Comparison of ENCODE assay signal across 18 cellular contexts in the genomic region with DNA sequence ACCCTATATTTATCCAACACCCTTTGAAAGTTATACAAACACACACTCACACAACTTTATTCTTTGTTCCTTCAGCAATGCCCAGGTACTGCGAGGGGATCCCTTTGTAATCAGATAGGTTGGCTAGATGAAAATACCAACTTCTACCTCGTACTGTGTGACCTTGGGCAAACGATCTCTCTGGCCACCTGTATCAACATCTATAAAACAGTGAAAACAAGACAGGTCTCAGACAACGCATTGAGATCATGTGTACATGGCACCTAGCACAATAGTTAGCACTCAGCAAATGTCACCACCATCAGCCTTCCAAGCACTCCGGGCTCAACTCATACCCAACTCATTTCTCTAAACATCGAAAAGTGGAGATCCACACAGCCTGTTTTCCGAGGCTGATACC.
DNase-seq lines count a peak whose midpoint lies in the region; ATAC-seq and TF ChIP-seq lines count a peak whose summit lies in the region.
"Had no signal": no experiment of that assay in that cellular context is flagged by ENCODE, and none has a peak within 500 bp of the region (broad histone marks: within the 10 kb centered on the region; RNA-seq: fewer than 3 reads in every experiment).

No MANE protein-coding gene starts in this region.

- H3K27ac ChIP-seq in coronary artery (peak overlapping the region; percentile 87 to 90), trophoblast cell (ENCODE audit: low read depth, low read length) (no peak overlapping the region), vagina (peak overlapping the region; percentile 78)
- H3K27ac ChIP-seq: lower lobe of right lung had no signal

- H3K4me3 Mint-ChIP-seq in stimulated activated naive CD8-positive, alpha-beta T cell treated with anti-CD3 and anti-CD28 coated beads, Interleukin-15, Interleukin-2, amounts not matched to agents 100 ng/mL and 50 ng/mL, for 24 hours: no peak overlapping the region
- H3K4me3 Mint-ChIP-seq in stimulated activated naive CD8-positive, alpha-beta T cell treated with anti-CD3 and anti-CD28 coated beads, Interleukin-15, amount 100 ng/mL, for 72 hours: no peak overlapping the region
- H3K4me3 Mint-ChIP-seq: CD8-positive, alpha-beta T cell; central memory CD8-positive, alpha-beta T cell; HFFc6; naive thymus-derived CD8-positive, alpha-beta T cell had no signal

- H3K36me3 ChIP-seq in trophoblast cell (ENCODE audit: control insufficient read depth in 1 of 2, insufficient read depth in 2 of 2, low read length in 2 of 2) (no peaks in the 10 kb centered on the region), vagina (no peaks in the 10 kb centered on the region), HAP-1 (replicated peaks) (no peaks in the 10 kb centered on the region)
- H3K36me3 ChIP-seq: lower lobe of right lung had no signal

- H3K4me2 ChIP-seq in trophoblast cell (ENCODE audit: low read length): no peak overlapping the region

- no peak overlapping the region for H2BK5ac ChIP-seq in trophoblast cell (ENCODE audit: low read depth, low read length, poor library complexity)

- intact Hi-C loops in vagina (cut with DNase I): no loop called here

- no peak for TF ChIP-seq CTCF in coronary artery (IDR thresholded peaks at IDR 0.05)
- TF ChIP-seq CTCF in vagina (IDR thresholded peaks at IDR 0.05): no peak

- H4K8ac ChIP-seq in trophoblast cell (ENCODE audit: low read depth, low read length): no peak overlapping the region

- ATAC-seq in stimulated activated naive CD8-positive, alpha-beta T cell treated with anti-CD3 and anti-CD28 coated beads, Interleukin-15, amount 100 ng/mL, for 72 hours: no peak
- ATAC-seq: activated CD4-positive, CD25-positive, alpha-beta regulatory T cell treated with anti-CD3 and anti-CD28 coated beads, Interleukin-2, amount 50 U/mL, for 24 hours; CD8-positive, alpha-beta T cell; lower lobe of right lung; naive thymus-derived CD8-positive, alpha-beta T cell had no signal

- no peak overlapping the region for H2BK120ac ChIP-seq in trophoblast cell (ENCODE audit: insufficient read depth, low read length, poor library complexity)

- peaks cover 10% of the 10 kb centered on the region for H3K4me1 Mint-ChIP-seq in stimulated activated naive CD8-positive, alpha-beta T cell treated with anti-CD3 and anti-CD28 coated beads, Interleukin-15, Interleukin-2, amounts not matched to agents 100 ng/mL and 50 ng/mL, for 24 hours (ENCODE audit: low read depth)
- H3K4me1 Mint-ChIP-seq in stimulated activated naive CD8-positive, alpha-beta T cell treated with anti-CD3 and anti-CD28 coated beads, Interleukin-15, amount 100 ng/mL, for 72 hours: peaks cover 9% of the 10 kb centered on the region
- H3K4me1 Mint-ChIP-seq: central memory CD8-positive, alpha-beta T cell had no signal

- H2BK12ac ChIP-seq in trophoblast cell (ENCODE audit: low read length): no peak overlapping the region

- no CpG with 5 or more reads among the region's 7 CpGs for WGBS in trophoblast cell (ENCODE audit: extremely low coverage, insufficient coverage, insufficient read length)

- no peak overlapping the region for H2AFZ ChIP-seq in trophoblast cell (ENCODE audit: insufficient read depth, low read length, poor library complexity)

- no peak overlapping the region for H3K14ac ChIP-seq in trophoblast cell (ENCODE audit: low read length)

- peak overlapping the region; percentile 10 for H4K91ac ChIP-seq in trophoblast cell (ENCODE audit: low read depth, low read length)

- H3K27ac Mint-ChIP-seq in stimulated activated naive CD8-positive, alpha-beta T cell treated with anti-CD3 and anti-CD28 coated beads, Interleukin-15, Interleukin-2, amounts not matched to agents 100 ng/mL and 50 ng/mL, for 24 hours: peak overlapping the region; percentile 2
- no peak overlapping the region for H3K27ac Mint-ChIP-seq in stimulated activated naive CD8-positive, alpha-beta T cell treated with anti-CD3 and anti-CD28 coated beads, Interleukin-15, amount 100 ng/mL, for 72 hours
- H3K27ac Mint-ChIP-seq: activated T-helper 2 cell treated with anti-CD3 and anti-CD28 coated beads, Interferon-gamma antibody, Interleukin-2, Interleukin-4, amounts not matched to agents 10 μg/mL and 5 μg/mL and 100 μg/mL, durations not matched to agents 14 hours and 24 hours and 36 hours; CD8-positive, alpha-beta T cell had no signal

- H3K9me3 ChIP-seq in trophoblast cell (ENCODE audit: insufficient read depth, low read depth, low read length) (no peaks in the 10 kb centered on the region), vagina (no peaks in the 10 kb centered on the region), HAP-1 (no peaks in the 10 kb centered on the region)
- H3K9me3 ChIP-seq: lower lobe of right lung had no signal

- H3K79me1 ChIP-seq in trophoblast cell (ENCODE audit: low read length): peaks cover 11% of the 10 kb centered on the region

- H2AK5ac ChIP-seq in trophoblast cell (ENCODE audit: low read length): no peak overlapping the region

- no peak overlapping the region for H3K9ac ChIP-seq in trophoblast cell (ENCODE audit: low read length)

- no peak overlapping the region for H3K4me3 ChIP-seq in coronary artery
- H3K4me3 ChIP-seq in trophoblast cell (ENCODE audit: low read depth, low read length): no peak overlapping the region
- no peak overlapping the region for H3K4me3 ChIP-seq in vagina
- H3K4me3 ChIP-seq in HAP-1: no peak overlapping the region
- H3K4me3 ChIP-seq: lower lobe of right lung had no signal

- H4K12ac ChIP-seq in trophoblast cell (ENCODE audit: low read depth, low read length): no peak overlapping the region

- H3K36me3 Mint-ChIP-seq in stimulated activated naive CD8-positive, alpha-beta T cell treated with anti-CD3 and anti-CD28 coated beads, Interleukin-15, Interleukin-2, amounts not matched to agents 100 ng/mL and 50 ng/mL, for 24 hours (ENCODE audit: low read depth): no peaks in the 10 kb centered on the region
- H3K36me3 Mint-ChIP-seq: CD8-positive, alpha-beta T cell had no signal

- DNase-seq in stimulated activated naive CD8-positive, alpha-beta T cell treated with anti-CD3 and anti-CD28 coated beads, Interleukin-15, amount 100 ng/mL, for 72 hours: no peak
- DNase-seq in coronary artery (ENCODE audit: low spot score): no peak
- peak in 1 of 2 donors; percentile 31 for DNase-seq in trophoblast cell
- no peak for DNase-seq in vagina (ENCODE audit: extremely low spot score in 2 of 2)
- DNase-seq in NOMO-1 treated with DMSO at 0.1 percent for 48 hours (lab: John Stamatoyannopoulos, UW; ENCODE audit: unreplicated experiment): no peak
- no peak for DNase-seq in HAP-1 (ENCODE audit: low spot score in 2 of 2)
- DNase-seq in ecto neural progenitor cell (ENCODE audit: low spot score): no peak
- DNase-seq: CD8-positive, alpha-beta T cell; foreskin melanocyte; lower lobe of right lung; naive thymus-derived CD8-positive, alpha-beta T cell; NCI-H187; stimulated activated naive CD4-positive, alpha-beta T cell treated with Interleukin-2 at 50 U/mL for 16 hours had no signal

- no peaks in the 10 kb centered on the region for H3K9me3 Mint-ChIP-seq in stimulated activated naive CD8-positive, alpha-beta T cell treated with anti-CD3 and anti-CD28 coated beads, Interleukin-15, Interleukin-2, amounts not matched to agents 100 ng/mL and 50 ng/mL, for 24 hours
- no peaks in the 10 kb centered on the region for H3K9me3 Mint-ChIP-seq in stimulated activated naive CD8-positive, alpha-beta T cell treated with anti-CD3 and anti-CD28 coated beads, Interleukin-15, amount 100 ng/mL, for 72 hours
- H3K9me3 Mint-ChIP-seq: activated T-helper 2 cell treated with anti-CD3 and anti-CD28 coated beads, Interferon-gamma antibody, Interleukin-2, Interleukin-4, amounts not matched to agents 10 μg/mL and 5 μg/mL and 100 μg/mL, durations not matched to agents 14 hours and 24 hours and 36 hours; CD8-positive, alpha-beta T cell; central memory CD8-positive, alpha-beta T cell; HFFc6; naive thymus-derived CD8-positive, alpha-beta T cell had no signal

- H3K79me2 ChIP-seq in trophoblast cell (ENCODE audit: control insufficient read depth, insufficient read depth, low read length, poor library complexity): no peaks in the 10 kb centered on the region

- no peak overlapping the region for H3K4ac ChIP-seq in trophoblast cell (ENCODE audit: low read depth, low read length)

- H3K18ac ChIP-seq in trophoblast cell (ENCODE audit: low read length): no peak overlapping the region

- no peaks in the 10 kb centered on the region for H3K27me3 Mint-ChIP-seq in stimulated activated naive CD8-positive, alpha-beta T cell treated with anti-CD3 and anti-CD28 coated beads, Interleukin-15, Interleukin-2, amounts not matched to agents 100 ng/mL and 50 ng/mL, for 24 hours
- H3K27me3 Mint-ChIP-seq in stimulated activated naive CD8-positive, alpha-beta T cell treated with anti-CD3 and anti-CD28 coated beads, Interleukin-15, amount 100 ng/mL, for 72 hours: no peaks in the 10 kb centered on the region
- H3K27me3 Mint-ChIP-seq: central memory CD8-positive, alpha-beta T cell; naive thymus-derived CD8-positive, alpha-beta T cell had no signal

- H3K4me1 ChIP-seq in trophoblast cell (ENCODE audit: control insufficient read depth in 1 of 2, insufficient read depth in 2 of 2, low read length in 2 of 2) (peaks cover 11 to 17% of the 10 kb centered on the region in 2 experiments), vagina (peaks cover 50% of the 10 kb centered on the region), HAP-1 (no peaks in the 10 kb centered on the region)

- no peak overlapping the region for H3K23ac ChIP-seq in trophoblast cell (ENCODE audit: low read length)

- in situ Hi-C loops in HAP-1 (cut with MboI; ENCODE audit: low sequenced_read_pairs): no loop called here

- no peak for TF ChIP-seq POLR2A in vagina (IDR thresholded peaks at IDR 0.05)

- H3K27me3 ChIP-seq in trophoblast cell (ENCODE audit: insufficient read depth, low read length): no peaks in the 10 kb centered on the region
- no peaks in the 10 kb centered on the region for H3K27me3 ChIP-seq in vagina
- no peaks in the 10 kb centered on the region for H3K27me3 ChIP-seq in HAP-1 (ENCODE audit: low read depth)
